In the genomic region with DNA sequence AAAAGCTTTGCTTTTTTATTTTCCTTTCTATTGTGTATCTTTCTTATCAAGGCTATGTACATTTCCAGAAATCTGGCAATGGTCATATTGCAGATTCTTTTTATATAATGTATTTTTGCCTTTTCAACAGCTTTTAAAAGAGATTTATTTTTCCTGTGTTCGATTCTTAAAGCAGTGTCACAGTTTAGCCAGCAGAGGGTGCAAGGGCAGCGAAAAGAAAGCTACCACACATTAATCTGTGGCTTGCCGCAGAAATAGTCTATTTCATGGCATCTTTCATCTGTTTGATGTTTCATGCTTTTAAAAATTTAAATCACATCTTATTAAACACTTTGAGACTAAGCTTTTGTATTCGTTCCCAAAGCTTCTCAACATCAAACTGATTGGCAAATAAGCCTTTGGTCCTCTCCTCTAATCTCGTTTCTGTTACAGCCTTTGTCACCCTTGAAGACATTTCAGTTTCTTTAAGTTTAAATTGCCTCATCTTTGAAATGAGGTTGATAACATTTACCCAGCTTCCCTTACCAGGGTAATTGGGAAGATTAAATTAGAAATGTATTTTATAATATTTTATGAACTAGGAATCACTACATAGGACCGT, we compare ENCODE assay signal across 9 cellular contexts.
A peak's percentile ranks its signal among the peaks of the same experiment; 100 is the strongest.
DNase-seq lines count a peak whose midpoint lies in the region; ATAC-seq and TF ChIP-seq lines count a peak whose summit lies in the region.
"Had no signal": no experiment of that assay in that cellular context is flagged by ENCODE, and none has a peak within 500 bp of the region (broad histone marks: within the 10 kb centered on the region; RNA-seq: fewer than 3 reads in every experiment).

No MANE protein-coding gene starts in this region.

- H3K27me3 ChIP-seq in endodermal cell (ENCODE audit: control insufficient read depth, insufficient read depth, low read length, poor library complexity, severe bottlenecking) = no peaks in the 10 kb centered on the region
- H3K27me3 ChIP-seq in neural progenitor cell = no peaks in the 10 kb centered on the region
- H3K27me3 ChIP-seq: BLaER1 had no signal

- ATAC-seq in HG03159 (IDR thresholded peaks at IDR 0.05; ENCODE audit: unreplicated experiment) = peak; percentile 26
- ATAC-seq in activated CD4-positive, CD25-positive, alpha-beta regulatory T cell treated with anti-CD3 and anti-CD28 coated beads, Interleukin-2, amount 50 U/mL, for 24 hours = no peak

- H3K4me3 ChIP-seq in endodermal cell (ENCODE audit: low read length) = no peak overlapping the region
- no peak overlapping the region for H3K4me3 ChIP-seq in neural progenitor cell
- H3K4me3 ChIP-seq: BLaER1 had no signal

- H3K4me1 Mint-ChIP-seq in endodermal cell (peaks cover 7% of the 10 kb centered on the region), neural progenitor cell (no peaks in the 10 kb centered on the region)

- H3K9ac ChIP-seq in endodermal cell (ENCODE audit: extremely low read depth, low read length, poor library complexity, severe bottlenecking) = no peak overlapping the region
- no peak overlapping the region for H3K9ac ChIP-seq in neural progenitor cell
- H3K9ac ChIP-seq: BLaER1 had no signal

- no peak overlapping the region for H2AFZ ChIP-seq in neural progenitor cell (replicated peaks)

- TF ChIP-seq CTCF in endodermal cell (conservative IDR thresholded peaks at IDR 0.05) (peak; percentile 90), neural progenitor cell (IDR thresholded peaks at IDR 0.05) (peak; percentile 88)

- no peaks in the 10 kb centered on the region for H3F3A ChIP-seq in neural progenitor cell (ENCODE audit: low read depth)

- H3K27me3 Mint-ChIP-seq in endodermal cell (ENCODE audit: insufficient read depth) = no peaks in the 10 kb centered on the region
- H3K27me3 Mint-ChIP-seq in neural progenitor cell (ENCODE audit: insufficient read depth, low read depth) = no peaks in the 10 kb centered on the region

- H3K27ac Mint-ChIP-seq in endodermal cell (no peak overlapping the region), neural progenitor cell (no peak overlapping the region)

- peaks cover 42% of the 10 kb centered on the region for H3K36me3 Mint-ChIP-seq in endodermal cell (ENCODE audit: low read depth)
- peaks cover 11% of the 10 kb centered on the region for H3K36me3 Mint-ChIP-seq in neural progenitor cell

- DNase-seq in NCI-H1092 treated with DMSO at 0.1 percent for 48 hours (lab: John Stamatoyannopoulos, UW) (peak; percentile 14), NCI-H1092 (lab: John Stamatoyannopoulos, UW) (no peak), T-helper 1 cell (peak in 3 of 5 donors; percentile 2 to 27 (median 13)), endodermal cell (peak; percentile 60), neural progenitor cell (ENCODE audit: low spot score) (peak; percentile 29), NCI-H526 treated with DMSO at 0.1 percent for 48 hours (lab: John Stamatoyannopoulos, UW) (no peak)

- H3K9me3 Mint-ChIP-seq in endodermal cell (no peaks in the 10 kb centered on the region), neural progenitor cell (no peaks in the 10 kb centered on the region)

- no peak overlapping the region for H3K27ac ChIP-seq in endodermal cell (ENCODE audit: low read depth, low read length)
- H3K27ac ChIP-seq in neural progenitor cell = no peak overlapping the region
- H3K27ac ChIP-seq: BLaER1 had no signal

- H3K4me3 Mint-ChIP-seq in endodermal cell (no peak overlapping the region), neural progenitor cell (no peak overlapping the region)

- WGBS in endodermal cell (ENCODE audit: insufficient coverage in 1 of 2, insufficient read length in 1 of 2), 2 experiments = 43 to 51% methylated on average over 5 of the region's 6 CpGs

- no peak overlapping the region for H3K4me2 ChIP-seq in neural progenitor cell
- H3K4me2 ChIP-seq: BLaER1 had no signal

- H3K4me1 ChIP-seq in endodermal cell (ENCODE audit: control insufficient read depth, insufficient read depth, low read length) (no peaks in the 10 kb centered on the region), neural progenitor cell (no peaks in the 10 kb centered on the region)
- H3K4me1 ChIP-seq: BLaER1 had no signal

- H4K20me1 ChIP-seq in neural progenitor cell (ENCODE audit: low read depth) = no peaks in the 10 kb centered on the region
- H4K20me1 ChIP-seq: BLaER1 had no signal

- H3K36me3 ChIP-seq in endodermal cell (ENCODE audit: control insufficient read depth, insufficient read depth, low read length) (peaks cover 38% of the 10 kb centered on the region), neural progenitor cell (no peaks in the 10 kb centered on the region)

- no peaks in the 10 kb centered on the region for H3K79me2 ChIP-seq in neural progenitor cell (ENCODE audit: low read depth)

- H3K9me3 ChIP-seq in endodermal cell (ENCODE audit: control insufficient read depth, low read length) (no peaks in the 10 kb centered on the region), neural progenitor cell (ENCODE audit: low read depth) (no peaks in the 10 kb centered on the region)
- H3K9me3 ChIP-seq: BLaER1 had no signal

Comparison
In these comparisons a context has a peak if more than half of its experiments do, and no peak if none do; other contexts are left out.
1. DNase-seq: peak in NCI-H1092 treated with DMSO at 0.1 percent for 48 hours (single experiment), T-helper 1 cell (3 of 5), endodermal cell (single experiment) and neural progenitor cell (single experiment); none in NCI-H1092 (single experiment) and NCI-H526 treated with DMSO at 0.1 percent for 48 hours (single experiment).